Comparison of ENCODE assay signal across 7 cellular contexts in genomic region chr19:508204-509150, GRCh38. TPM values are rescaled to one million over a fixed set of nuclear protein-coding genes. Genes with fewer than 3 reads are reported as not detected.
DNase-seq lines count a peak whose midpoint lies in the region; ATAC-seq and TF ChIP-seq lines count a peak whose summit lies in the region.

No MANE protein-coding gene starts in this region.

- DNase-seq in HFFc6 (no peak), NCI-H1048 (lab: John Stamatoyannopoulos, UW) (no peak), retina (no peak)
- no peak for DNase-seq in activated CD8-positive, alpha-beta T cell treated with anti-CD3 and anti-CD28 coated beads for 36 hours

- H3K27me3 Mint-ChIP-seq in HFFc6 (ENCODE audit: insufficient read depth), result peaks cover 1% of the 10 kb centered on the region
- no peaks in the 10 kb centered on the region for H3K27me3 Mint-ChIP-seq in activated CD8-positive, alpha-beta T cell treated with anti-CD3 and anti-CD28 coated beads for 36 hours
- H3K27me3 Mint-ChIP-seq in stimulated activated memory B cell treated with anti-CD40 and anti-IgM and Interleukin-4, amounts not matched to agents 10 μg/mL and 1 μg/mL and 100 μg/mL, for 72 hours, result no peaks in the 10 kb centered on the region

- peak overlapping the region; percentile 50 for H3K27ac Mint-ChIP-seq in HFFc6
- peak overlapping the region; percentile 99 for H3K27ac Mint-ChIP-seq in activated CD8-positive, alpha-beta T cell treated with anti-CD3 and anti-CD28 coated beads for 36 hours
- peak overlapping the region; percentile 97 for H3K27ac Mint-ChIP-seq in stimulated activated memory B cell treated with anti-CD40 and anti-IgM and Interleukin-4, amounts not matched to agents 10 μg/mL and 1 μg/mL and 100 μg/mL, for 72 hours

- peak overlapping the region; percentile 77 for H3K4me3 ChIP-seq in iPS-18a (ENCODE audit: low read length)

- no peak overlapping the region for H3K27ac ChIP-seq in iPS-18a (ENCODE audit: low read length)

- no peaks in the 10 kb centered on the region for H3K9me3 Mint-ChIP-seq in HFFc6
- H3K9me3 Mint-ChIP-seq in activated CD8-positive, alpha-beta T cell treated with anti-CD3 and anti-CD28 coated beads for 36 hours, result no peaks in the 10 kb centered on the region
- H3K9me3 Mint-ChIP-seq in stimulated activated memory B cell treated with anti-CD40 and anti-IgM and Interleukin-4, amounts not matched to agents 10 μg/mL and 1 μg/mL and 100 μg/mL, for 72 hours, result no peaks in the 10 kb centered on the region

- H3K27me3 ChIP-seq in iPS-18a (ENCODE audit: control insufficient read depth, insufficient read depth, low read length), result peaks cover 27% of the 10 kb centered on the region

- intact Hi-C loops in activated CD8-positive, alpha-beta T cell treated with anti-CD3 and anti-CD28 coated beads for 36 hours (cut with micrococcal nuclease), result no loop called here

- H3K4me1 Mint-ChIP-seq in HFFc6 (ENCODE audit: low read depth), result peaks cover 26% of the 10 kb centered on the region
- peaks cover 30% of the 10 kb centered on the region for H3K4me1 Mint-ChIP-seq in activated CD8-positive, alpha-beta T cell treated with anti-CD3 and anti-CD28 coated beads for 36 hours (ENCODE audit: low read depth)
- H3K4me1 Mint-ChIP-seq in stimulated activated memory B cell treated with anti-CD40 and anti-IgM and Interleukin-4, amounts not matched to agents 10 μg/mL and 1 μg/mL and 100 μg/mL, for 72 hours, result peaks cover 41% of the 10 kb centered on the region

- peak overlapping the region; percentile 93 for H3K4me3 Mint-ChIP-seq in HFFc6
- H3K4me3 Mint-ChIP-seq in activated CD8-positive, alpha-beta T cell treated with anti-CD3 and anti-CD28 coated beads for 36 hours, result peak overlapping the region; percentile 91
- H3K4me3 Mint-ChIP-seq in stimulated activated memory B cell treated with anti-CD40 and anti-IgM and Interleukin-4, amounts not matched to agents 10 μg/mL and 1 μg/mL and 100 μg/mL, for 72 hours, result peak overlapping the region; percentile 94

- H3K9me3 ChIP-seq in iPS-18a (ENCODE audit: control insufficient read depth, low read depth, low read length), result no peaks in the 10 kb centered on the region

- ATAC-seq in activated CD8-positive, alpha-beta T cell treated with anti-CD3 and anti-CD28 coated beads for 36 hours, result no peak
- ATAC-seq in stimulated activated memory B cell treated with anti-CD40 and anti-IgM and Interleukin-4, amounts not matched to agents 10 μg/mL and 1 μg/mL and 100 μg/mL, for 72 hours, result no peak
- no peak for ATAC-seq in HG03196 (IDR thresholded peaks at IDR 0.05; ENCODE audit: unreplicated experiment)

- no peak for TF ChIP-seq CTCF in HFFc6 (IDR thresholded peaks at IDR 0.05)
- TF ChIP-seq CTCF in activated CD8-positive, alpha-beta T cell treated with anti-CD3 and anti-CD28 coated beads for 36 hours (IDR thresholded peaks at IDR 0.05), result no peak

- no peaks in the 10 kb centered on the region for H3K36me3 ChIP-seq in iPS-18a (ENCODE audit: control insufficient read depth, low read depth, low read length)

- CTCF ChIA-PET in activated CD8-positive, alpha-beta T cell treated with anti-CD3 and anti-CD28 coated beads for 36 hours (lab: Charles Lee), result interaction anchor here (2.3 kb wide), 1 partner anchor 24 kb away, joined by 16 read pairs; the partner anchor contains the start of gene CDC34

- H3K36me3 Mint-ChIP-seq in HFFc6 (ENCODE audit: low read depth), result peaks cover 2% of the 10 kb centered on the region; the same call in 1 of the 2 replicates
- peaks cover 4% of the 10 kb centered on the region for H3K36me3 Mint-ChIP-seq in activated CD8-positive, alpha-beta T cell treated with anti-CD3 and anti-CD28 coated beads for 36 hours (ENCODE audit: low read depth)
- peaks cover 14% of the 10 kb centered on the region for H3K36me3 Mint-ChIP-seq in stimulated activated memory B cell treated with anti-CD40 and anti-IgM and Interleukin-4, amounts not matched to agents 10 μg/mL and 1 μg/mL and 100 μg/mL, for 72 hours

- H3K4me1 ChIP-seq in iPS-18a (ENCODE audit: control insufficient read depth, low read depth, low read length), result peaks cover 10% of the 10 kb centered on the region

- peak overlapping the region; percentile 71 for H3K9ac ChIP-seq in iPS-18a (ENCODE audit: low read length)

- POLR2A ChIA-PET in activated CD8-positive, alpha-beta T cell treated with anti-CD3 and anti-CD28 coated beads for 36 hours (lab: Charles Lee), result interaction anchor here (3.2 kb wide), 1 partner anchor 24 kb away, joined by 20 read pairs; the partner anchor contains the start of gene CDC34

RNA-seq across cellular contexts. Expression of gene TPGS1, which starts 1.2 kb away (rescaled TPM):
- total RNA-seq in HFFc6 (2021; fragmentation: NEBNext Ultra II Directional; extraction: Animal tissue kit (Norgen Biotek cat#: 25700)), result 10 to 100 TPM; 20.2 to 24.7 (median 21.1) TPM
- total RNA-seq in activated CD8-positive, alpha-beta T cell treated with anti-CD3 and anti-CD28 coated beads for 36 hours, result 1 to 10 TPM; 8.9 to 9.3 TPM

RNA-seq across cellular contexts. Expression of gene MADCAM1, which starts 12.2 kb away (rescaled TPM):
- under 1 TPM; 0.11 to 0.47 (median 0.21) TPM for total RNA-seq in HFFc6 (2021; fragmentation: NEBNext Ultra II Directional; extraction: Animal tissue kit (Norgen Biotek cat#: 25700))
- total RNA-seq in activated CD8-positive, alpha-beta T cell treated with anti-CD3 and anti-CD28 coated beads for 36 hours, result under 1 TPM; 0.20 to 0.22 TPM

RNA-seq across cellular contexts. Expression of gene CDC34, which starts 23.1 kb away (rescaled TPM):
- 10 to 100 TPM; 63.8 to 79.9 (median 64.6) TPM for total RNA-seq in HFFc6 (2021; fragmentation: NEBNext Ultra II Directional; extraction: Animal tissue kit (Norgen Biotek cat#: 25700))
- total RNA-seq in activated CD8-positive, alpha-beta T cell treated with anti-CD3 and anti-CD28 coated beads for 36 hours, result 10 to 100 TPM; 38.1 to 43.7 TPM

RNA-seq across cellular contexts. Expression of gene GZMM, which starts 35.4 kb away (rescaled TPM):
- total RNA-seq in HFFc6 (2021; fragmentation: NEBNext Ultra II Directional; extraction: Animal tissue kit (Norgen Biotek cat#: 25700)), result under 1 TPM in 1 of 6 experiments, not detected in 5; 0.24 TPM
- total RNA-seq in activated CD8-positive, alpha-beta T cell treated with anti-CD3 and anti-CD28 coated beads for 36 hours, result 10 to 100 TPM; 52.7 to 58.5 TPM

RNA-seq across cellular contexts. Expression of gene SHC2, which starts 47.6 kb away (rescaled TPM):
- total RNA-seq in HFFc6 (2021; fragmentation: NEBNext Ultra II Directional; extraction: Animal tissue kit (Norgen Biotek cat#: 25700)), result not detected
- under 1 TPM; 0.25 to 0.45 TPM for total RNA-seq in activated CD8-positive, alpha-beta T cell treated with anti-CD3 and anti-CD28 coated beads for 36 hours
